1 cellular context compared by ENCODE assay signal in the genomic region with DNA sequence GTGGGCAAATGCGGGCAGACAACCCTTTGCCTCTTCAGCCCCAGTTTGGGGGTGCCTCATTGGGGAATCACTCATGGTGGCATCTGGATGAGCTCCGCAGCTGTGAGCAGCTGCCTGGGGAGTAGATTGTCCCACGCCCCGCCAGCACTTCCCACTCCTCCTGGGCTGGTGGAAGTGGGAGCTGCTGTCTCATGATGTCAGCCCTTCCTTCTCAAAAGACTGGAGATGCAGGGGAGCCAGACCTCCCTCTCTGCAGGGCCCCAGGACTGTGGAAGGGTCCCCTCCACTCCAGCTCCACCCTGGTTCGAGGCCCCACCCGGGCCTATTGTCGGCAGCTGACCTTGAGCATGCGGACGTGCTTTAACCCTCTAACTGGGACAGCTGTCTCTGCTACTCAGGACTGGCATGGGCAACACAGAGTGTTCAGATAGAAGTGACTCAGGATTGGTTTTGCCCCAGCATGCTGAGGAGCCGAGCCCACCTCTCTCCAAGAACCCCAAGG.
A peak's percentile ranks its signal among the peaks of the same experiment; 100 is the strongest.
TF ChIP-seq lines count a peak whose summit lies in the region.

No MANE protein-coding gene starts in this region.

TF ChIP-seq in HepG2, 621 proteins besides CTCF, POLR2A, EP300 and RAD21 (continues in another document):
- no peak for TF ChIP-seq BRCA1 (CRISPR knock-in tag; IDR thresholded peaks at IDR 0.05)
- 0 out of 2 replicates have a peak, but pooled peaks have one; percentile 53 for TF ChIP-seq KAT7 (CRISPR knock-in tag; IDR thresholded peaks at IDR 0.05; ENCODE audit: borderline replicate concordance)
- peak; percentile 54; the same call in 1 of the 2 replicates for TF ChIP-seq POGK (CRISPR knock-in tag; conservative IDR thresholded peaks at IDR 0.05)
- peak; percentile 49; the same call in 1 of the 2 replicates for TF ChIP-seq ZFX (CRISPR knock-in tag; IDR thresholded peaks at IDR 0.05; ENCODE audit: low read depth)
- TF ChIP-seq ZFY (CRISPR knock-in tag; IDR thresholded peaks at IDR 0.05) = peak; percentile 26; the same call in 1 of the 2 replicates
- TF ChIP-seq, protein P1, sequence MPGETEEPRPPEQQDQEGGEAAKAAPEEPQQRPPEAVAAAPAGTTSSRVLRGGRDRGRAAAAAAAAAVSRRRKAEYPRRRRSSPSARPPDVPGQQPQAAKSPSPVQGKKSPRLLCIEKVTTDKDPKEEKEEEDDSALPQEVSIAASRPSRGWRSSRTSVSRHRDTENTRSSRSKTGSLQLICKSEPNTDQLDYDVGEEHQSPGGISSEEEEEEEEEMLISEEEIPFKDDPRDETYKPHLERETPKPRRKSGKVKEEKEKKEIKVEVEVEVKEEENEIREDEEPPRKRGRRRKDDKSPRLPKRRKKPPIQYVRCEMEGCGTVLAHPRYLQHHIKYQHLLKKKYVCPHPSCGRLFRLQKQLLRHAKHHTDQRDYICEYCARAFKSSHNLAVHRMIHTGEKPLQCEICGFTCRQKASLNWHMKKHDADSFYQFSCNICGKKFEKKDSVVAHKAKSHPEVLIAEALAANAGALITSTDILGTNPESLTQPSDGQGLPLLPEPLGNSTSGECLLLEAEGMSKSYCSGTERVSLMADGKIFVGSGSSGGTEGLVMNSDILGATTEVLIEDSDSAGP (CRISPR knock-in tag; IDR thresholded peaks at IDR 0.05; ENCODE audit: borderline replicate concordance) = peak; percentile 22; the same call in 1 of the 2 replicates
- TF ChIP-seq MTA1 (CRISPR knock-in tag; IDR thresholded peaks at IDR 0.05; ENCODE audit: borderline replicate concordance) = 0 out of 2 replicates have a peak, but pooled peaks have one; percentile 63
- TF ChIP-seq ARID4A (CRISPR knock-in tag; IDR thresholded peaks at IDR 0.05; ENCODE audit: borderline replicate concordance) = 0 out of 2 replicates have a peak, but pooled peaks have one; percentile 27
- TF ChIP-seq TCF12 (IDR thresholded peaks at IDR 0.05) = no peak
- TF ChIP-seq TCF12 (CRISPR knock-in tag; IDR thresholded peaks at IDR 0.05) = peak; percentile 46; the same call in 1 of the 2 replicates
- 0 out of 2 replicates have a peak, but pooled peaks have one; percentile 47 for TF ChIP-seq ESRRA (CRISPR knock-in tag; IDR thresholded peaks at IDR 0.05; ENCODE audit: low read depth)
- TF ChIP-seq HDAC2 (CRISPR knock-in tag; IDR thresholded peaks at IDR 0.05) = 0 out of 2 replicates have a peak, but pooled peaks have one; percentile 7
- 0 out of 2 replicates have a peak, but pooled peaks have one; percentile 47 for TF ChIP-seq ZNF501 (CRISPR knock-in tag; IDR thresholded peaks at IDR 0.05)
- no peak for TF ChIP-seq NFYB (CRISPR knock-in tag; IDR thresholded peaks at IDR 0.05)
- TF ChIP-seq AGO2 (optimal IDR thresholded peaks at IDR 0.05; ENCODE audit: low read depth, low read length) = peak; percentile 12
- TF ChIP-seq, protein P2, sequence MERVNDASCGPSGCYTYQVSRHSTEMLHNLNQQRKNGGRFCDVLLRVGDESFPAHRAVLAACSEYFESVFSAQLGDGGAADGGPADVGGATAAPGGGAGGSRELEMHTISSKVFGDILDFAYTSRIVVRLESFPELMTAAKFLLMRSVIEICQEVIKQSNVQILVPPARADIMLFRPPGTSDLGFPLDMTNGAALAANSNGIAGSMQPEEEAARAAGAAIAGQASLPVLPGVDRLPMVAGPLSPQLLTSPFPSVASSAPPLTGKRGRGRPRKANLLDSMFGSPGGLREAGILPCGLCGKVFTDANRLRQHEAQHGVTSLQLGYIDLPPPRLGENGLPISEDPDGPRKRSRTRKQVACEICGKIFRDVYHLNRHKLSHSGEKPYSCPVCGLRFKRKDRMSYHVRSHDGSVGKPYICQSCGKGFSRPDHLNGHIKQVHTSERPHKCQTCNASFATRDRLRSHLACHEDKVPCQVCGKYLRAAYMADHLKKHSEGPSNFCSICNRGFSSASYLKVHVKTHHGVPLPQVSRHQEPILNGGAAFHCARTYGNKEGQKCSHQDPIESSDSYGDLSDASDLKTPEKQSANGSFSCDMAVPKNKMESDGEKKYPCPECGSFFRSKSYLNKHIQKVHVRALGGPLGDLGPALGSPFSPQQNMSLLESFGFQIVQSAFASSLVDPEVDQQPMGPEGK (CRISPR knock-in tag; IDR thresholded peaks at IDR 0.05) = peak; percentile 27; the same call in 1 of the 2 replicates
- no peak for TF ChIP-seq FOXA1 (IDR thresholded peaks at IDR 0.05)
- no peak for TF ChIP-seq FOXA1 (CRISPR knock-in tag; IDR thresholded peaks at IDR 0.05)
- TF ChIP-seq ZNF616 (CRISPR knock-in tag; IDR thresholded peaks at IDR 0.05; ENCODE audit: low read depth) = 0 out of 2 replicates have a peak, but pooled peaks have one; percentile 13
- peak; percentile 20; the same call in 1 of the 2 replicates for TF ChIP-seq THAP9 (CRISPR knock-in tag; IDR thresholded peaks at IDR 0.05; ENCODE audit: borderline replicate concordance)
- TF ChIP-seq BRD4 (CRISPR knock-in tag; IDR thresholded peaks at IDR 0.05) = peak; percentile 24; the same call in 1 of the 2 replicates
- TF ChIP-seq ZBTB38 (CRISPR knock-in tag; IDR thresholded peaks at IDR 0.05) = peak; percentile 48; the same call in 1 of the 2 replicates
- TF ChIP-seq PAXIP1 (CRISPR knock-in tag; conservative IDR thresholded peaks at IDR 0.05) = no peak; the same call in 1 of the 2 replicates
